In genomic region chr11:63986156-63986931, GRCh38 we compare ENCODE assay signal across 8 cellular contexts. TPM values are rescaled to one million over a fixed set of nuclear protein-coding genes. Genes with fewer than 3 reads are reported as not detected.
DNase-seq lines count a peak whose midpoint lies in the region; ATAC-seq and TF ChIP-seq lines count a peak whose summit lies in the region.

TSS of gene OTUB1 (plus strand) at chr11:63986438. CDS start at chr11:63986457, 19 bp downstream.

- H3K27ac Mint-ChIP-seq in activated naive CD8-positive, alpha-beta T cell, result peak within 1 kb of the TSS; percentile 96
- peak within 1 kb of the TSS; percentile 97 for H3K27ac Mint-ChIP-seq in glutamatergic neuron (ENCODE audit: unreplicated experiment)

- peaks cover 25% of the 10 kb centered on the region for H3K36me3 ChIP-seq in osteoblast (ENCODE audit: insufficient read depth, low read length)
- H3K36me3 ChIP-seq in thoracic aorta, result peaks cover 15% of the 10 kb centered on the region

- no peaks in the 10 kb centered on the region for H3K9me3 Mint-ChIP-seq in activated naive CD8-positive, alpha-beta T cell (ENCODE audit: low read depth)
- H3K9me3 Mint-ChIP-seq in glutamatergic neuron (ENCODE audit: unreplicated experiment), result peaks cover 9% of the 10 kb centered on the region

- peak within 1 kb of the TSS; percentile 73 for H3K27ac ChIP-seq in osteoblast (ENCODE audit: low read depth, low read length)
- peak within 1 kb of the TSS; percentile 77 to 85 for H3K27ac ChIP-seq in thoracic aorta

- ATAC-seq in HG02571 (IDR thresholded peaks at IDR 0.05; ENCODE audit: unreplicated experiment), result peak; percentile 92
- peak; percentile 65 for ATAC-seq in thoracic aorta (ENCODE audit: insufficient number of reproducible peaks, low FRiP score, low read depth)

- no peaks in the 10 kb centered on the region for H3K27me3 ChIP-seq in osteoblast (ENCODE audit: insufficient read depth, low read length)
- no peaks in the 10 kb centered on the region for H3K27me3 ChIP-seq in thoracic aorta (replicated peaks; ENCODE audit: insufficient read depth)

- H3K4me3 Mint-ChIP-seq in activated naive CD8-positive, alpha-beta T cell, result peak within 1 kb of the TSS; percentile 97
- H3K4me3 Mint-ChIP-seq in glutamatergic neuron (ENCODE audit: unreplicated experiment), result peak within 1 kb of the TSS; percentile 92

- H3K4me1 ChIP-seq in osteoblast (ENCODE audit: insufficient read depth, low read length) (peaks cover 14% of the 10 kb centered on the region), thoracic aorta (ENCODE audit: control insufficient read depth in 1 of 2, low read depth in 2 of 2) (peaks cover 11 to 16% of the 10 kb centered on the region in 2 donors)

- TF ChIP-seq CTCF in glutamatergic neuron (IDR thresholded peaks at IDR 0.05; ENCODE audit: partially characterized antibody, unreplicated experiment) (no peak), osteoblast (IDR thresholded peaks at IDR 0.05; ENCODE audit: extremely low read depth, low read depth, low read length) (no peak), thoracic aorta (IDR thresholded peaks at IDR 0.05) (no peak)

- no peaks in the 10 kb centered on the region for H3K9me3 ChIP-seq in osteoblast (ENCODE audit: low read depth, low read length)
- no peaks in the 10 kb centered on the region for H3K9me3 ChIP-seq in thoracic aorta

- H3K4me3 ChIP-seq in osteoblast (ENCODE audit: insufficient read depth, low read length), result peak within 1 kb of the TSS; percentile 93
- peak within 1 kb of the TSS; percentile 95 for H3K4me3 ChIP-seq in thoracic aorta

- H3K27me3 Mint-ChIP-seq in activated naive CD8-positive, alpha-beta T cell, result no peaks in the 10 kb centered on the region
- peaks cover 4% of the 10 kb centered on the region for H3K27me3 Mint-ChIP-seq in glutamatergic neuron (ENCODE audit: unreplicated experiment)

- peak within 1 kb of the TSS; percentile 92 for H2AFZ ChIP-seq in osteoblast (ENCODE audit: low read length)

- H3K4me1 Mint-ChIP-seq in activated naive CD8-positive, alpha-beta T cell (ENCODE audit: low read depth), result peaks cover 25% of the 10 kb centered on the region
- H3K4me1 Mint-ChIP-seq in glutamatergic neuron (ENCODE audit: low read depth, unreplicated experiment), result peaks cover 15% of the 10 kb centered on the region

- peak within 1 kb of the TSS; percentile 91 for H3K4me2 ChIP-seq in osteoblast (ENCODE audit: insufficient read depth, low read length)

- DNase-seq in GM03348 (ENCODE audit: low spot score) (peak; percentile 97), NCI-H1092 treated with DMSO at 0.1 percent for 48 hours (lab: John Stamatoyannopoulos, UW) (peak; percentile 93), SKM-1 treated with dmso at 0.1 percent for 144 hours (lab: John Stamatoyannopoulos, UW; ENCODE audit: unreplicated experiment) (peak; percentile 90), glutamatergic neuron (peak; percentile 92), osteoblast (ENCODE audit: insufficient read length, low spot score, missing footprints) (peak; percentile 100), thoracic aorta (ENCODE audit: low spot score) (peak; percentile 73)

- peaks cover 21% of the 10 kb centered on the region for H4K20me1 ChIP-seq in osteoblast (ENCODE audit: insufficient read depth, low read length)

- peaks cover 64% of the 10 kb centered on the region for H3K79me2 ChIP-seq in osteoblast (ENCODE audit: insufficient read depth, low read length)

- no peaks in the 10 kb centered on the region for H3K36me3 Mint-ChIP-seq in activated naive CD8-positive, alpha-beta T cell
- no peaks in the 10 kb centered on the region for H3K36me3 Mint-ChIP-seq in glutamatergic neuron (ENCODE audit: unreplicated experiment)

RNA-seq across cellular contexts. Expression of gene OTUB1, which starts in this region (rescaled TPM):
- total RNA-seq in glutamatergic neuron (ENCODE audit: unreplicated experiment) (126 TPM), osteoblast (32.1 and 34.4 TPM in 2 replicates), thoracic aorta (10 to 100 TPM; 37.7 to 85.6 TPM)

Comparison
In these comparisons a context has a peak if more than half of its experiments do, and no peak if none do; other contexts are left out.
1. Peak in every context shown above with its lines: DNase-seq, ATAC-seq, H3K4me3 ChIP-seq and H3K27ac ChIP-seq.